17 cellular contexts compared by ENCODE assay signal in the genomic region with DNA sequence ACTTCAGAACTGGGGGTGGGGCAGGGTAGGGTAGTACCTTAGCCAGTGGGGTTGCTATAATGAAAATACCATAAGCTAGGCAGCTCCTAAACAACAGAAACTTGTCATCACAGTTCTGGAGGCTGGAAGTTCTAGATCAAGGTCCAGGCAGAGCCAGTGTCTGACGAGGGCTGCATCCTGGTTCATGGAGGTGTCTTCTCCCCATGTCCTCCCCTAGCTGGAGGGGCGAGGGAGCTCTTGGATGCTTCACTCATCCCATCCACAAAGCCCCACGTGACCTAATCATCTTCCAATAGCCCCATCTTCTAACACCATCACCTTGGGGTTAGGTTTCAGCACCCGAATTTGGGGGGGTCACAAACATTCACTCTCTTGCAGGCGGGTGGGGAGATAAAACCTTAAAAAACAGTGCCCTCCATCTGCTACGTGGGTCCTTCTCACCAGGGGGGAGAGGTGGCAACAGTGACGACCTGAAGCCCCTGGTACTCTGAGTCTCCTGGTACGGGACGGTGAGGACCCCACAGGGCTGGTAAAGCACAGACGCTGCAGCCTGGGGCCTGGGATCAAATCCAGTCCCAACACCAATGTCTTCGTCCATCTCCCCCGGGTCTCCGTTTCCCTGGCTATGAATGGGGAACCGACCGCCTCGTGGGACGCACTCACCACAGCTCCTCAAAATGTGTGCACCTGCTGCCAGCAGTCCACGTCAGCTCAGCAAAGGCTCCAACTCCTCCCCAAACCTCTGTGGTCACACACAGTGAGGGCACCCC.
"Had no signal": no experiment of that assay in that cellular context is flagged by ENCODE, and none has a peak within 500 bp of the region (broad histone marks: within the 10 kb centered on the region; RNA-seq: fewer than 3 reads in every experiment).

No MANE protein-coding gene starts in this region.

- H3K9me3 ChIP-seq: ovary, sigmoid colon, thyroid gland had no signal

- ATAC-seq: activated CD8-positive, alpha-beta T cell treated with anti-CD3 and anti-CD28 coated beads, Interleukin-2, amount 10 ng/mL, durations not matched to agents 7 days and 5 days; naive thymus-derived CD4-positive, alpha-beta T cell; stimulated activated memory B cell treated with anti-CD40 and anti-IgM and Interleukin-4, amounts not matched to agents 10 μg/mL and 1 μg/mL and 100 μg/mL, for 72 hours had no signal

- H3K4me1 ChIP-seq: neural progenitor cell, sigmoid colon, thyroid gland had no signal

- FAIRE-seq: islet of Langerhans had no signal

- H3K27me3 ChIP-seq: hepatocyte, neural progenitor cell, ovary, sigmoid colon, thyroid gland had no signal

- H3K4me3 ChIP-seq: hepatocyte, neural progenitor cell, ovary, sigmoid colon, thyroid gland had no signal

- H3K27ac ChIP-seq: epithelial cell of prostate, hepatocyte, neural progenitor cell, ovary, sigmoid colon, thyroid gland had no signal

- DNase-seq: activated CD4-positive, alpha-beta T cell treated with anti-CD3 and anti-CD28 coated beads, Interleukin-2, amount 10 ng/mL, durations not matched to agents 7 days and 5 days; activated CD8-positive, alpha-beta T cell treated with anti-CD3 and anti-CD28 coated beads, Interleukin-2, amount 10 ng/mL, durations not matched to agents 7 days and 5 days; activated naive CD4-positive, alpha-beta T cell treated with anti-CD3 and anti-CD28 coated beads, Interleukin-2, amount 50 U/mL, for 16 hours; activated T-cell treated with anti-CD3 and anti-CD28 coated beads, Interleukin-2, amount 50 U/mL, for 24 hours; endodermal cell; foreskin fibroblast; naive thymus-derived CD4-positive, alpha-beta T cell; sigmoid colon; stimulated activated CD4-positive, alpha-beta T cell treated with anti-CD3 and anti-CD28 coated beads, Interleukin-4, amount 100 ng/mL, for 4 hours; T1000; thyroid gland had no signal

- H3K36me3 ChIP-seq: neural progenitor cell, ovary, sigmoid colon, thyroid gland had no signal
